Comparison of ENCODE assay signal across 20 cellular contexts in the genomic region with DNA sequence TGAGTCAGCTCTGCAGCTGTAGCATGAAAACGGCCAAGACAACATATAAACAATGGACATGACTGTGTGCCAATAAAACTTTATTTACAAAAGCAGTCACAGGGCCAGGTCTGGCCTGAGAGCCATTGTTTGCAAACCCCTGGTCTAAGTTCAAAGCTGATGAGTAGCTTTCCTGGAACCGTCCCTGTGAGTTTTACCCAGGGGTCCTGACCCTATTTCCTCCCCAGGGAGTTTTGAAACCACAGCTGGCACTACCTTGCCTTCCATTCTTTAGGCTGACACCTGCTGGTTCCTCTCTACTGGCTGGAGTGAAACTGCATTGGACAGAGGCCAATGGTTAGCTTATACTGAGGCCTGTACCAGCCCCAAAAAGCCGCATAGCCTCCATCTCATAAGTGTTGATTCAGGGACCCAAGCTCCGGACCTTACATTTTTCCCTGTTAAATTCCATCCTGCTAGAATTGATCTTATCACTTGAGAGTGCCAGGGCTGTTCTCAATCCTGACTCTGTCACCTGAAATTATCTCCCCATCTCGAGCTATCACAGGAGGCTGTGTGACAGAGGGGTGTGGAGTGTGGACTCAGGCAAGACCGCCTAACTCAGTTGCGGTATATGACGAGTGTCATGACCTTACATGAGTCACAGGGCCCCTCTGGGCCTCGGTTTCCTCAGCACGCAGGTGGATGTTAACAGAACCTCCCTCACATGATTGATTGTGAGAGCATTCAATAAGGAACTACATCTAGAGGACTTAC.
A peak's percentile ranks its signal among the peaks of the same experiment; 100 is the strongest.
DNase-seq lines count a peak whose midpoint lies in the region; ATAC-seq and TF ChIP-seq lines count a peak whose summit lies in the region.
"Had no signal": no experiment of that assay in that cellular context is flagged by ENCODE, and none has a peak within 500 bp of the region (broad histone marks: within the 10 kb centered on the region; RNA-seq: fewer than 3 reads in every experiment).

No MANE protein-coding gene starts in this region.

- peaks cover 71% of the 10 kb centered on the region for H3K4me1 ChIP-seq in BLaER1
- peaks cover 5% of the 10 kb centered on the region; the same call in 1 of the 2 replicates for H3K4me1 ChIP-seq in H9 (ENCODE audit: insufficient read depth, low read length)
- H3K4me1 ChIP-seq in OCI-LY7 (ENCODE audit: insufficient read depth, low read length, poor library complexity, severe bottlenecking) = no peaks in the 10 kb centered on the region
- no peaks in the 10 kb centered on the region for H3K4me1 ChIP-seq in endodermal cell (ENCODE audit: control insufficient read depth, insufficient read depth, low read length)
- H3K4me1 ChIP-seq in tibial nerve = no peaks in the 10 kb centered on the region
- H3K4me1 ChIP-seq: sigmoid colon had no signal

- POLR2A ChIA-PET in OCI-LY7 (lab: Charles Lee) = no interaction called here

- intact Hi-C loops in OCI-LY7 (cut with micrococcal nuclease; ENCODE audit: unreplicated experiment) = no loop called here

- H3K36me3 ChIP-seq in BLaER1 = no peaks in the 10 kb centered on the region
- no peaks in the 10 kb centered on the region for H3K36me3 ChIP-seq in OCI-LY7 (ENCODE audit: insufficient read depth, low read length)
- H3K36me3 ChIP-seq in endodermal cell (ENCODE audit: control insufficient read depth, insufficient read depth, low read length) = no peaks in the 10 kb centered on the region
- H3K36me3 ChIP-seq in tibial nerve = no peaks in the 10 kb centered on the region
- H3K36me3 ChIP-seq: sigmoid colon had no signal

- no peak overlapping the region for H2BK5ac ChIP-seq in H9 (ENCODE audit: insufficient read length, low read length)

- no peak overlapping the region for H3K23ac ChIP-seq in H9 (ENCODE audit: insufficient read length, low read depth, low read length)

- H3K27me3 Mint-ChIP-seq in H9 (ENCODE audit: low read depth) (peaks cover 28% of the 10 kb centered on the region), endodermal cell (ENCODE audit: insufficient read depth) (peaks cover 1% of the 10 kb centered on the region)

- H3K4me2 ChIP-seq in BLaER1 = peak overlapping the region; percentile 59
- no peak overlapping the region for H3K4me2 ChIP-seq in H9 (ENCODE audit: insufficient read depth, insufficient read length, low read length)
- H3K4me2 ChIP-seq in OCI-LY7 (ENCODE audit: low read length) = no peak overlapping the region

- H3K9me3 Mint-ChIP-seq in H9 = peaks cover 0 to 5% of the 10 kb centered on the region in 2 experiments; a peak in 2 of 5 replicates
- H3K9me3 Mint-ChIP-seq in endodermal cell = peaks cover 4% of the 10 kb centered on the region
- H3K9me3 Mint-ChIP-seq: CD4-positive, alpha-beta T cell had no signal

- H3K27ac Mint-ChIP-seq in H9 = no peak overlapping the region
- H3K27ac Mint-ChIP-seq in endodermal cell = no peak overlapping the region
- H3K27ac Mint-ChIP-seq: activated naive CD8-positive, alpha-beta T cell treated with anti-CD3 and anti-CD28 coated beads, Interleukin-2, amount 10 ng/mL, durations not matched to agents 7 days and 5 days; activated T-helper 1 cell treated with anti-CD3 and anti-CD28 coated beads, Interleukin-12 subunit alpha, Interleukin-12 subunit beta, Interleukin-2, Interleukin-4 antibody, amounts not matched to agents 30 ng/mL and 10 ng/mL and 1 ng/mL, durations not matched to agents 14 hours and 24 hours and 36 hours; CD4-positive, alpha-beta T cell; stimulated activated memory B cell treated with anti-CD40 and anti-IgM and Interleukin-4, amounts not matched to agents 10 μg/mL and 1 μg/mL and 100 μg/mL, for 72 hours; T-helper 1 cell treated with Interleukin-12 subunit alpha and Interleukin-12 subunit beta and Interleukin-4 antibody, amounts not matched to agents 30 μg/mL and 1 μg/mL, for 36 hours had no signal

- no peaks in the 10 kb centered on the region for H4K20me1 ChIP-seq in BLaER1
- no peaks in the 10 kb centered on the region for H4K20me1 ChIP-seq in H9 (ENCODE audit: control insufficient read depth, insufficient read depth, insufficient read length)
- H4K20me1 ChIP-seq in OCI-LY7 (ENCODE audit: insufficient read depth, low read length) = no peaks in the 10 kb centered on the region

- H3K9ac ChIP-seq in BLaER1 (no peak overlapping the region), H9 (ENCODE audit: extremely low read depth, insufficient read length, low read length) (no peak overlapping the region), endodermal cell (ENCODE audit: extremely low read depth, low read length, poor library complexity, severe bottlenecking) (no peak overlapping the region)

- TF ChIP-seq EP300 in tibial nerve (IDR thresholded peaks at IDR 0.05) = no peak

- DNase-seq in H9 = peak; percentile 4
- DNase-seq in OCI-LY7 (ENCODE audit: low spot score) = peak; percentile 24
- DNase-seq in endodermal cell = peak; percentile 44
- DNase-seq in tibial nerve (ENCODE audit: low spot score in 2 of 2) = no peak
- no peak for DNase-seq in HK-2 (ENCODE audit: unreplicated experiment)
- no peak for DNase-seq in dermis blood vessel endothelial cell
- DNase-seq: activated naive CD8-positive, alpha-beta T cell treated with anti-CD3 and anti-CD28 coated beads, Interleukin-2, amount 10 ng/mL, durations not matched to agents 7 days and 5 days; CD4-positive, alpha-beta T cell; DMS79; KBM-7; NCI-H1105; NCI-H2171; sigmoid colon had no signal

- no peak overlapping the region for H2AK5ac ChIP-seq in H9 (ENCODE audit: insufficient read length, low read length)

- H3K4me1 Mint-ChIP-seq in H9 (peaks cover 19 to 23% of the 10 kb centered on the region in 2 experiments), endodermal cell (peaks cover 21% of the 10 kb centered on the region)
- H3K4me1 Mint-ChIP-seq: activated naive CD8-positive, alpha-beta T cell treated with anti-CD3 and anti-CD28 coated beads, Interleukin-2, amount 10 ng/mL, durations not matched to agents 7 days and 5 days; stimulated activated memory B cell treated with anti-CD40 and anti-IgM and Interleukin-4, amounts not matched to agents 10 μg/mL and 1 μg/mL and 100 μg/mL, for 72 hours had no signal

- H3K14ac ChIP-seq in H9 (ENCODE audit: insufficient read depth, low read length) = no peak overlapping the region

- H4K5ac ChIP-seq in H9 (ENCODE audit: insufficient read length, low read depth, low read length) = no peak overlapping the region

- peak overlapping the region; percentile 70 for H3K27ac ChIP-seq in BLaER1
- no peak overlapping the region for H3K27ac ChIP-seq in H9 (ENCODE audit: insufficient read length, low read depth, low read length)
- no peak overlapping the region for H3K27ac ChIP-seq in OCI-LY7 (ENCODE audit: low read depth, low read length, poor library complexity, severe bottlenecking)
- no peak overlapping the region for H3K27ac ChIP-seq in endodermal cell (ENCODE audit: low read depth, low read length)
- no peak overlapping the region for H3K27ac ChIP-seq in tibial nerve
- H3K27ac ChIP-seq: coronary artery, sigmoid colon had no signal

- no TSS peak for BruUV-seq in OCI-LY7 (replicated peaks; lab: Mats Ljungman, UMichigan)

- no peak for TF ChIP-seq POLR2A in tibial nerve (IDR thresholded peaks at IDR 0.05)

- H3K27me3 ChIP-seq in BLaER1 = 0 out of 2 replicates have a peak, but pooled peaks cover 7% of the 10 kb centered on the region
- no peaks in the 10 kb centered on the region for H3K27me3 ChIP-seq in H9 (ENCODE audit: insufficient read depth, low read length)
- H3K27me3 ChIP-seq in endodermal cell (ENCODE audit: control insufficient read depth, insufficient read depth, low read length, poor library complexity, severe bottlenecking) = no peaks in the 10 kb centered on the region
- peaks cover 0 to 8% of the 10 kb centered on the region in 2 donors for H3K27me3 ChIP-seq in tibial nerve

- no peaks in the 10 kb centered on the region for H3K9me2 ChIP-seq in OCI-LY7 (ENCODE audit: insufficient read depth, low read length)

- no peak overlapping the region for H2BK20ac ChIP-seq in H9 (ENCODE audit: low read depth, low read length, poor library complexity, severe bottlenecking)

- H3K9me3 ChIP-seq in BLaER1 (peaks cover 42% of the 10 kb centered on the region), H9 (ENCODE audit: control insufficient read depth, low read depth, low read length) (no peaks in the 10 kb centered on the region), OCI-LY7 (ENCODE audit: low read length) (no peaks in the 10 kb centered on the region), endodermal cell (ENCODE audit: control insufficient read depth, low read length) (peaks cover 7% of the 10 kb centered on the region), tibial nerve (peaks cover 0 to 21% (median 0%) of the 10 kb centered on the region in 4 donors)
- H3K9me3 ChIP-seq: sigmoid colon had no signal

- CTCF ChIA-PET in OCI-LY7 (lab: Charles Lee; ENCODE audit: unreplicated experiment) = no interaction called here

- H3K36me3 Mint-ChIP-seq in H9 (ENCODE audit: insufficient read depth in 1 of 3, low read depth in 3 of 3) (no peaks in the 10 kb centered on the region; a peak in 1 of 7 replicates), endodermal cell (ENCODE audit: low read depth) (no peaks in the 10 kb centered on the region)
- H3K36me3 Mint-ChIP-seq: activated naive CD8-positive, alpha-beta T cell treated with anti-CD3 and anti-CD28 coated beads, Interleukin-2, amount 10 ng/mL, durations not matched to agents 7 days and 5 days; stimulated activated memory B cell treated with anti-CD40 and anti-IgM and Interleukin-4, amounts not matched to agents 10 μg/mL and 1 μg/mL and 100 μg/mL, for 72 hours had no signal

- no CpG with 5 or more reads among the region's 10 CpGs for WGBS in H9 (ENCODE audit: extremely low coverage, insufficient read length, low lambda C conversion rate)
- WGBS in endodermal cell (ENCODE audit: insufficient coverage in 1 of 2, insufficient read length in 1 of 2), 2 experiments = 90 to 92% methylated on average over 9 to 10 of the region's 10 CpGs
- WGBS in tibial nerve, 2 donors = 78 to 84% methylated on average over 10 of the region's 10 CpGs

- H3K18ac ChIP-seq in H9 (ENCODE audit: insufficient read length, low read depth, low read length) = no peak overlapping the region

- H2BK15ac ChIP-seq in H9 (ENCODE audit: low read depth, low read length) = no peak overlapping the region

- H3K79me2 ChIP-seq in H9 (ENCODE audit: insufficient read depth, low read length) = no peaks in the 10 kb centered on the region
- H3K79me2 ChIP-seq in OCI-LY7 (ENCODE audit: insufficient read depth, low read depth, low read length) = no peaks in the 10 kb centered on the region

- H4K91ac ChIP-seq in H9 (ENCODE audit: insufficient read length, low read depth, low read length) = no peak overlapping the region

- H2BK120ac ChIP-seq in H9 (ENCODE audit: low read depth, low read length, poor library complexity, severe bottlenecking) = no peak overlapping the region

- no peak overlapping the region for H2AFZ ChIP-seq in H9 (ENCODE audit: low read length)
- H2AFZ ChIP-seq in OCI-LY7 (ENCODE audit: low read length) = no peak overlapping the region

- no peaks in the 10 kb centered on the region for H3K79me1 ChIP-seq in H9 (ENCODE audit: insufficient read depth, low read depth, low read length, poor library complexity, severe bottlenecking)

- H4K8ac ChIP-seq in H9 (replicated peaks; ENCODE audit: insufficient read length, low read depth, low read length) = no peak overlapping the region

- TF ChIP-seq CTCF in H9 (conservative IDR thresholded peaks at IDR 0.05) = no peak
- no peak for TF ChIP-seq CTCF in OCI-LY7 (conservative IDR thresholded peaks at IDR 0.05; ENCODE audit: low read length)
- no peak for TF ChIP-seq CTCF in endodermal cell (conservative IDR thresholded peaks at IDR 0.05)
- no peak for TF ChIP-seq CTCF in tibial nerve (IDR thresholded peaks at IDR 0.05)

- no peak overlapping the region for H3K56ac ChIP-seq in H9 (ENCODE audit: insufficient read length, low read depth, low read length)

- H2BK12ac ChIP-seq in H9 (ENCODE audit: insufficient read length, low read depth, low read length) = no peak overlapping the region

- H3K4ac ChIP-seq in H9 (ENCODE audit: low read depth, low read length) = no peak overlapping the region

- ATAC-seq in GM21619 (IDR thresholded peaks at IDR 0.05; ENCODE audit: unreplicated experiment) = no peak
- ATAC-seq: stimulated activated memory B cell treated with anti-CD40 and anti-IgM and Interleukin-4, amounts not matched to agents 10 μg/mL and 1 μg/mL and 100 μg/mL, for 72 hours had no signal

- H3K4me3 Mint-ChIP-seq in H9 (no peak overlapping the region), endodermal cell (no peak overlapping the region)
- H3K4me3 Mint-ChIP-seq: activated naive CD8-positive, alpha-beta T cell treated with anti-CD3 and anti-CD28 coated beads, Interleukin-2, amount 10 ng/mL, durations not matched to agents 7 days and 5 days; activated T-helper 1 cell treated with anti-CD3 and anti-CD28 coated beads, Interleukin-12 subunit alpha, Interleukin-12 subunit beta, Interleukin-2, Interleukin-4 antibody, amounts not matched to agents 30 ng/mL and 10 ng/mL and 1 ng/mL, durations not matched to agents 14 hours and 24 hours and 36 hours; CD4-positive, alpha-beta T cell; stimulated activated memory B cell treated with anti-CD40 and anti-IgM and Interleukin-4, amounts not matched to agents 10 μg/mL and 1 μg/mL and 100 μg/mL, for 72 hours; T-helper 1 cell treated with Interleukin-12 subunit alpha and Interleukin-12 subunit beta and Interleukin-4 antibody, amounts not matched to agents 30 μg/mL and 1 μg/mL, for 36 hours had no signal

- H3K4me3 ChIP-seq in BLaER1 = 0 out of 2 replicates have a peak overlapping the region, but pooled peaks have one; percentile 13
- no peak overlapping the region for H3K4me3 ChIP-seq in OCI-LY7 (ENCODE audit: low read depth, low read length, poor library complexity, severe bottlenecking)
- H3K4me3 ChIP-seq in endodermal cell (ENCODE audit: low read length) = no peak overlapping the region
- H3K4me3 ChIP-seq in tibial nerve = no peak overlapping the region
- H3K4me3 ChIP-seq: coronary artery, lung, sigmoid colon had no signal

- H3T11ph ChIP-seq in H9 (ENCODE audit: low read length) = no peak overlapping the region

- no peaks in the 10 kb centered on the region for H3K23me2 ChIP-seq in H9 (ENCODE audit: insufficient read length, low read depth, low read length, poor library complexity, severe bottlenecking)

Comparison
In these comparisons a context has a peak if more than half of its experiments do, and no peak if none do; other contexts are left out.
1. DNase-seq: peak in H9 (single experiment), OCI-LY7 (single experiment) and endodermal cell (single experiment); none in tibial nerve (0 of 2), HK-2 (single experiment) and dermis blood vessel endothelial cell (single experiment).